In genomic region chr14:68791078-68791983, GRCh38 we compare ENCODE assay signal across 8 cellular contexts. TPM values are rescaled to one million over a fixed set of nuclear protein-coding genes. Genes with fewer than 3 reads are reported as not detected.
DNase-seq lines count a peak whose midpoint lies in the region; ATAC-seq, FAIRE-seq and TF ChIP-seq lines count a peak whose summit lies in the region.

No MANE protein-coding gene starts in this region.

- no peaks in the 10 kb centered on the region for H3K9me1 ChIP-seq in K562 (ENCODE audit: control insufficient read depth, insufficient read depth, low read length)

- CTCF ChIA-PET in K562 (lab: Yijun Ruan, JAX; ENCODE audit: low intra/inter-chr PET ratio), result no interaction called here

- no peak for TF ChIP-seq POLR2A in K562 (conservative IDR thresholded peaks at IDR 0.05)

- no peak for ATAC-seq in K562
- ATAC-seq in left lung, result no peak
- no peak for ATAC-seq in GM21423 (IDR thresholded peaks at IDR 0.05; ENCODE audit: unreplicated experiment)

- H3K4me3 ChIP-seq in K562 (peak overlapping the region; percentile 74), left lung (peak overlapping the region; percentile 78 to 81)

- peaks cover 70% of the 10 kb centered on the region for H3K79me2 ChIP-seq in K562 (ENCODE audit: control insufficient read depth, insufficient read depth, low read length)

- H3K4me1 ChIP-seq in K562 (replicated peaks in 1 of 2; ENCODE audit: control insufficient read depth in 2 of 2, insufficient read depth in 2 of 2, low read length in 2 of 2) (peaks cover 25 to 44% of the 10 kb centered on the region in 2 experiments; a peak in 4 of 5 replicates), left lung (peaks cover 24 to 44% of the 10 kb centered on the region in 2 donors)

- BruUV-seq in K562 (replicated peaks; lab: Mats Ljungman, UMichigan), result no TSS peak

- no peak for TF ChIP-seq EP300 in K562 (IDR thresholded peaks at IDR 0.05; ENCODE audit: low read length)

- peak overlapping the region; percentile 87 for H3K27ac ChIP-seq in KOPT-K1 (ENCODE audit: low read depth, low read length, poor library complexity, severe bottlenecking)
- H3K27ac ChIP-seq in K562 (ENCODE audit: extremely low read depth, low read depth, low read length), result peak overlapping the region; percentile 100
- H3K27ac ChIP-seq in left lung, result peak overlapping the region; percentile 100
- H3K27ac ChIP-seq in temporal lobe (ENCODE audit: low read depth, low read length), result peak overlapping the region; percentile 94

- H3K4me2 ChIP-seq in K562 (ENCODE audit: insufficient read depth, low read length), result peak overlapping the region; percentile 89

- FAIRE-seq in K562 (lab: Jason Lieb, UNC), result peak; percentile 23

- no peak overlapping the region for H2AFZ ChIP-seq in K562 (ENCODE audit: low read depth, low read length)

- intact Hi-C loops in K562 (cut with micrococcal nuclease) (no loop called here), left lung (cut with DNase I) (loop anchor here in 1 of 2 donors (10.0 kb wide), 1 partner anchor 397 kb away; no protein-coding TSS in a partner anchor)

- 0 out of 2 replicates have a peak, but pooled peaks cover 9% of the 10 kb centered on the region for H4K20me1 ChIP-seq in K562 (replicated peaks; ENCODE audit: control insufficient read depth, insufficient read depth, low read length)

- peak overlapping the region; percentile 94 to 98 for H3K9ac ChIP-seq in K562 (ENCODE audit: insufficient read depth in 1 of 2, low read depth in 2 of 2, low read length in 2 of 2)

- under 1% methylated on average over 13 of the region's 17 CpGs for WGBS in K562 (ENCODE audit: insufficient coverage, low coverage, missing lambda C conversion rate)

- H3K27me3 ChIP-seq in K562 (ENCODE audit: control insufficient read depth in 2 of 2, insufficient read depth in 2 of 2, low read length in 2 of 2), result no peaks in the 10 kb centered on the region
- H3K27me3 ChIP-seq in left lung, result no peaks in the 10 kb centered on the region

- H3K9me3 ChIP-seq in KOPT-K1 (ENCODE audit: insufficient read depth, low read length, poor library complexity, severe bottlenecking), result no peaks in the 10 kb centered on the region
- H3K9me3 ChIP-seq in K562 (replicated peaks; ENCODE audit: control insufficient read depth, insufficient read depth, low read depth, low read length), result no peaks in the 10 kb centered on the region
- H3K9me3 ChIP-seq in left lung, result no peaks in the 10 kb centered on the region

- no peak for TF ChIP-seq RAD21 in K562 (CRISPR knock-in tag; conservative IDR thresholded peaks at IDR 0.05 in 1 of 2, IDR thresholded peaks at IDR 0.05 in 1 of 2)

- in situ Hi-C loops in K562 (cut with MboI), result no loop called here

- H3K36me3 ChIP-seq in KOPT-K1 (ENCODE audit: insufficient read depth, low read length) (peaks cover 17% of the 10 kb centered on the region), K562 (ENCODE audit: control insufficient read depth, insufficient read depth, low read length) (peaks cover 35% of the 10 kb centered on the region), left lung (peaks cover 0 to 50% of the 10 kb centered on the region in 2 donors)

- DNase-seq in COLO668 (lab: John Stamatoyannopoulos, UW; ENCODE audit: unreplicated experiment) (peak; percentile 74), K562 (ENCODE audit: extremely low read depth in 1 of 4, low spot score in 3 of 4) (peak in 1 of 4 experiments; percentile 37), left lung (no peak), 8988T (no peak), COR-L47 (lab: John Stamatoyannopoulos, UW) (no peak)

- TF ChIP-seq CTCF in K562 (IDR thresholded peaks at IDR 0.05 in 2 of 3, conservative IDR thresholded peaks at IDR 0.05 in 1 of 3; ENCODE audit: insufficient read depth in 2 of 3, low read depth in 1 of 3, low read length in 3 of 3), result no peak
- TF ChIP-seq CTCF in left lung (IDR thresholded peaks at IDR 0.05), result no peak

- POLR2A ChIA-PET in K562 (lab: Yijun Ruan, JAX), result interaction anchor here (0.7 to 3.7 kb wide), 12 partner anchors 10 to 629 kb away, joined by 3 to 16 read pairs (median 4); no protein-coding TSS in a partner anchor

TF ChIP-seq in K562, 482 proteins besides CTCF, POLR2A, EP300 and RAD21:
- TF ChIP-seq RBFOX2 (IDR thresholded peaks at IDR 0.05; ENCODE audit: low read depth, low read length) (peak; percentile 10), VEZF1 (CRISPR knock-in tag; IDR thresholded peaks at IDR 0.05) (peak; percentile 23; the same call in 1 of the 2 replicates), SMC3 (conservative IDR thresholded peaks at IDR 0.05; ENCODE audit: insufficient read depth, low read depth, low read length) (0 out of 2 replicates have a peak, but pooled peaks have one; percentile 3), FOXM1 (IDR thresholded peaks at IDR 0.05; ENCODE audit: low read depth) (no peak), FOXM1 (CRISPR knock-in tag; IDR thresholded peaks at IDR 0.05; ENCODE audit: low read depth) (no peak)
- TF ChIP-seq, protein P1, sequence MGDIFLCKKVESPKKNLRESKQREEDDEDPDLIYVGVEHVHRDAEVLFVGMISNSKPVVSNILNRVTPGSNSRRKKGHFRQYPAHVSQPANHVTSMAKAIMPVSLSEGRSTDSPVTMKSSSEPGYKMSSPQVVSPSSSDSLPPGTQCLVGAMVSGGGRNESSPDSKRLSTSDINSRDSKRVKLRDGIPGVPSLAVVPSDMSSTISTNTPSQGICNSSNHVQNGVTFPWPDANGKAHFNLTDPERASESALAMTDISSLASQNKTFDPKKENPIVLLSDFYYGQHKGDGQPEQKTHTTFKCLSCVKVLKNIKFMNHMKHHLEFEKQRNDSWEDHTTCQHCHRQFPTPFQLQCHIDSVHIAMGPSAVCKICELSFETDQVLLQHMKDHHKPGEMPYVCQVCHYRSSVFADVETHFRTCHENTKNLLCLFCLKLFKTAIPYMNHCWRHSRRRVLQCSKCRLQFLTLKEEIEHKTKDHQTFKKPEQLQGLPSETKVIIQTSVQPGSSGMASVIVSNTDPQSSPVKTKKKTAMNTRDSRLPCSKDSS (IDR thresholded peaks at IDR 0.05; ENCODE audit: low read depth, partially characterized antibody), result no peak

RNA-seq across cellular contexts. Expression of gene ZFP36L1, which starts 1.5 kb away (rescaled TPM):
- 11.8 and 14.3 TPM in 2 replicates for total RNA-seq in K562 (2011; cell fraction: chromatin; rRNA removed; ENCODE audit: low replicate concordance)
- 10.0 and 12.0 TPM in 2 replicates for total RNA-seq in K562 (2011; cell fraction: nucleolus; rRNA removed)
- total RNA-seq in K562 (2011; cell fraction: nucleoplasm; rRNA removed), result 10.0 and 20.1 TPM in 2 replicates
- 5.3 and 6.2 TPM in 2 replicates for total RNA-seq in K562 (2014; rRNA removed)
- total RNA-seq in K562 (2014; rRNA removed; fragmentation: Illumina TruSeq; extraction: Trizol), result 3.2 and 4.0 TPM in 2 replicates
- total RNA-seq in K562 (2015; rRNA removed; fragmentation: Illumina TruSeq; extraction: Trizol), result 3.7 and 3.8 TPM in 2 replicates
- 26.6 and 27.2 TPM in 2 replicates for total RNA-seq in K562 (2021)
- polyA plus RNA-seq in K562 (2011; rRNA removed), result 3.7 and 6.6 TPM in 2 replicates
- 10.0 and 19.9 TPM in 2 replicates for polyA plus RNA-seq in K562 (2011; cell fraction: cytosol; rRNA removed)
- polyA plus RNA-seq in K562 (2011; cell fraction: nucleus; rRNA removed), result 14.4 and 33.2 TPM in 2 replicates
- 9.5 and 18.5 TPM in 2 replicates for polyA plus RNA-seq in K562 (2012)
- polyA plus RNA-seq in K562 (2014; fragmentation: Illumina TruSeq; extraction: Trizol), result 13.7 and 15.5 TPM in 2 replicates
- 1 to 10 TPM; 1.3 to 3.2 TPM for polyA plus RNA-seq in K562 (2014; fragmentation: Nextera tagmentation; extraction: Ambion mirVana)
- 11.1 and 11.7 TPM in 2 replicates for polyA plus RNA-seq in K562 (2014; rRNA removed)
- 3.1 TPM in 2 replicates for polyA minus RNA-seq in K562 (2011; rRNA and poly(A)+ RNA removed)
- polyA minus RNA-seq in K562 (2011; cell fraction: cytosol; rRNA and poly(A)+ RNA removed), result 15.1 and 34.9 TPM in 2 replicates
- polyA minus RNA-seq in K562 (2011; cell fraction: nucleus; rRNA and poly(A)+ RNA removed), result 9.0 and 10.3 TPM in 2 replicates
- total RNA-seq in left lung, result 100 to 1,000 TPM; 292 to 395 TPM
- total RNA-seq in temporal lobe, result 17.7 TPM

Comparison
In these comparisons a context has a peak if more than half of its experiments do, and no peak if none do; other contexts are left out.
1. RNA of gene ZFP36L1, which starts 1.5 kb away (total RNA-seq): 292 to 395 TPM in left lung; 17.7 TPM in temporal lobe (single experiment) and 3.2 to 27.2 TPM in K562; every median in the first group is over 10 times any median in the second.
2. Peak in every context shown above with its lines, with median percentiles within 50 percentile points of each other: H3K27ac ChIP-seq.